In genomic region chr5:102937916-102938315, GRCh38 we compare ENCODE assay signal across 30 cellular contexts.
A peak's percentile ranks its signal among the peaks of the same experiment; 100 is the strongest.
DNase-seq lines count a peak whose midpoint lies in the region; ATAC-seq and TF ChIP-seq lines count a peak whose summit lies in the region.
"Had no signal": no experiment of that assay in that cellular context is flagged by ENCODE, and none has a peak within 500 bp of the region (broad histone marks: within the 10 kb centered on the region; RNA-seq: fewer than 3 reads in every experiment).

No MANE protein-coding gene starts in this region.

- peak; percentile 9 for DNase-seq in NCI-H82 (lab: John Stamatoyannopoulos, UW)
- DNase-seq in NCI-H82 treated with DMSO at 0.1 percent for 48 hours (lab: John Stamatoyannopoulos, UW; ENCODE audit: unreplicated experiment), result no peak
- DNase-seq in M059J (ENCODE audit: low read depth), result peak; percentile 15
- DNase-seq in choroid plexus epithelial cell (ENCODE audit: low read depth), result peak; percentile 19
- DNase-seq in NCI-H748 treated with DMSO at 0.1 percent for 48 hours (lab: John Stamatoyannopoulos, UW), result no peak
- DNase-seq in AML-193 (lab: John Stamatoyannopoulos, UW), result no peak
- DNase-seq in mesothelial cell of epicardium (ENCODE audit: low spot score in 2 of 2, unreplicated experiment in 2 of 2), result no peak
- DNase-seq: activated CD4-positive, alpha-beta T cell treated with anti-CD3 and anti-CD28 coated beads for 1 hour; activated CD8-positive, alpha-beta T cell treated with anti-CD3 and anti-CD28 coated beads for 36 hours; anterior cingulate cortex; central memory CD4-positive, alpha-beta T cell; COR-L47; DMS79 treated with DMSO at 0.1 percent for 48 hours; endodermal cell; mesenchymal stem cell; NCI-H146; NCI-H69; stimulated activated naive CD8-positive, alpha-beta T cell treated with anti-CD3 and anti-CD28 coated beads, Interleukin-15, amount 100 ng/mL, for 72 hours; thyroid gland had no signal

- no peak for ATAC-seq in GM18909 (IDR thresholded peaks at IDR 0.05; ENCODE audit: poor library complexity, unreplicated experiment)
- ATAC-seq: A549; activated CD8-positive, alpha-beta T cell treated with anti-CD3 and anti-CD28 coated beads for 36 hours; esophagus mucosa; left lobe of liver; stimulated activated naive CD8-positive, alpha-beta T cell treated with anti-CD3 and anti-CD28 coated beads, Interleukin-15, amount 100 ng/mL, for 72 hours had no signal

- no peaks in the 10 kb centered on the region for H3K27me3 Mint-ChIP-seq in mesothelial cell of epicardium (ENCODE audit: low read depth)
- H3K27me3 Mint-ChIP-seq: activated CD8-positive, alpha-beta T cell treated with anti-CD3 and anti-CD28 coated beads for 36 hours; activated naive CD4-positive, alpha-beta T cell treated with anti-CD3 and anti-CD28 coated beads, Interleukin-2, amount 50 U/mL, for 24 hours; dendritic cell treated with granulocyte-macrophage colony-stimulating factor and Interleukin-4, amounts not matched to agents 40 ng/mL and 50 ng/mL, for 4 days; stimulated activated naive CD8-positive, alpha-beta T cell treated with anti-CD3 and anti-CD28 coated beads, Interleukin-15, amount 100 ng/mL, for 72 hours had no signal

- H3K4me1 Mint-ChIP-seq in mesothelial cell of epicardium, result no peaks in the 10 kb centered on the region
- H3K4me1 Mint-ChIP-seq: activated naive CD4-positive, alpha-beta T cell treated with anti-CD3 and anti-CD28 coated beads, Interleukin-2, amount 50 U/mL, for 24 hours; endodermal cell; stimulated activated naive CD8-positive, alpha-beta T cell treated with anti-CD3 and anti-CD28 coated beads, Interleukin-15, amount 100 ng/mL, for 72 hours had no signal

- H3K4me3 Mint-ChIP-seq in mesothelial cell of epicardium, result no peak overlapping the region
- H3K4me3 Mint-ChIP-seq: activated CD8-positive, alpha-beta T cell treated with anti-CD3 and anti-CD28 coated beads for 36 hours; activated naive CD4-positive, alpha-beta T cell treated with anti-CD3 and anti-CD28 coated beads, Interleukin-2, amount 50 U/mL, for 24 hours; dendritic cell treated with granulocyte-macrophage colony-stimulating factor and Interleukin-4, amounts not matched to agents 40 ng/mL and 50 ng/mL, for 4 days; endodermal cell; stimulated activated naive CD8-positive, alpha-beta T cell treated with anti-CD3 and anti-CD28 coated beads, Interleukin-15, amount 100 ng/mL, for 72 hours had no signal

- peaks cover 1% of the 10 kb centered on the region for H3K36me3 Mint-ChIP-seq in mesothelial cell of epicardium
- H3K36me3 Mint-ChIP-seq: activated naive CD4-positive, alpha-beta T cell treated with anti-CD3 and anti-CD28 coated beads, Interleukin-2, amount 50 U/mL, for 24 hours had no signal

- no peak overlapping the region for H3K27ac Mint-ChIP-seq in mesothelial cell of epicardium
- H3K27ac Mint-ChIP-seq: activated CD8-positive, alpha-beta T cell treated with anti-CD3 and anti-CD28 coated beads for 36 hours; activated naive CD4-positive, alpha-beta T cell treated with anti-CD3 and anti-CD28 coated beads, Interleukin-2, amount 50 U/mL, for 24 hours; activated T-helper 2 cell treated with anti-CD3 and anti-CD28 coated beads, Interferon-gamma antibody, Interleukin-2, Interleukin-4, amounts not matched to agents 10 μg/mL and 5 μg/mL and 100 μg/mL, durations not matched to agents 14 hours and 24 hours and 36 hours; dendritic cell treated with granulocyte-macrophage colony-stimulating factor and Interleukin-4, amounts not matched to agents 40 ng/mL and 50 ng/mL, for 4 days; endodermal cell; stimulated activated naive CD8-positive, alpha-beta T cell treated with anti-CD3 and anti-CD28 coated beads, Interleukin-15, amount 100 ng/mL, for 72 hours had no signal

- no peak overlapping the region for H3K4me3 ChIP-seq in choroid plexus epithelial cell (ENCODE audit: low read depth, low read length)
- H3K4me3 ChIP-seq: A549; BLaER1 treated with 17β-estradiol and CSF1 and Interleukin-3, amounts not matched to agents 10 nM and 100 nM; HAP-1; hepatocyte; prostate gland; thyroid gland had no signal

- TF ChIP-seq CTCF in choroid plexus epithelial cell (conservative IDR thresholded peaks at IDR 0.05; ENCODE audit: low read depth, low read length), result no peak
- no peak for TF ChIP-seq CTCF in mesothelial cell of epicardium (IDR thresholded peaks at IDR 0.05; ENCODE audit: unreplicated experiment)

- no peaks in the 10 kb centered on the region for H3K9me3 Mint-ChIP-seq in mesothelial cell of epicardium
- H3K9me3 Mint-ChIP-seq: activated CD8-positive, alpha-beta T cell treated with anti-CD3 and anti-CD28 coated beads for 36 hours; activated naive CD4-positive, alpha-beta T cell treated with anti-CD3 and anti-CD28 coated beads, Interleukin-2, amount 50 U/mL, for 24 hours; activated T-helper 2 cell treated with anti-CD3 and anti-CD28 coated beads, Interferon-gamma antibody, Interleukin-2, Interleukin-4, amounts not matched to agents 10 μg/mL and 5 μg/mL and 100 μg/mL, durations not matched to agents 14 hours and 24 hours and 36 hours; dendritic cell treated with granulocyte-macrophage colony-stimulating factor and Interleukin-4, amounts not matched to agents 40 ng/mL and 50 ng/mL, for 4 days; endodermal cell; stimulated activated naive CD8-positive, alpha-beta T cell treated with anti-CD3 and anti-CD28 coated beads, Interleukin-15, amount 100 ng/mL, for 72 hours had no signal

Comparison
In these comparisons a context has a peak if more than half of its experiments do, and no peak if none do; other contexts are left out.
1. DNase-seq: peak in NCI-H82 (single experiment), M059J (single experiment) and choroid plexus epithelial cell (single experiment); none in NCI-H82 treated with DMSO at 0.1 percent for 48 hours (single experiment), NCI-H748 treated with DMSO at 0.1 percent for 48 hours (single experiment), AML-193 (0 of 2) and mesothelial cell of epicardium (0 of 2).